Comparison of ENCODE assay signal across 16 cellular contexts in genomic region chr19:3669134-3669436, GRCh38. TPM values are rescaled to one million over a fixed set of nuclear protein-coding genes. Genes with fewer than 3 reads are reported as not detected.
DNase-seq lines count a peak whose midpoint lies in the region; ATAC-seq and TF ChIP-seq lines count a peak whose summit lies in the region.
"Had no signal": no experiment of that assay in that cellular context is flagged by ENCODE, and none has a peak within 500 bp of the region (broad histone marks: within the 10 kb centered on the region; RNA-seq: fewer than 3 reads in every experiment).

No MANE protein-coding gene starts in this region.

- H3K27me3 ChIP-seq in IMR-90 (ENCODE audit: control insufficient read depth, insufficient read depth, low read length) (no peaks in the 10 kb centered on the region), muscle layer of duodenum (ENCODE audit: low read depth, low read length) (no peaks in the 10 kb centered on the region), testis (no peaks in the 10 kb centered on the region), MM.1S (replicated peaks; ENCODE audit: insufficient read depth, low read length) (no peaks in the 10 kb centered on the region)

- peaks cover 4% of the 10 kb centered on the region; the same call in 1 of the 2 replicates for H3K9me1 ChIP-seq in IMR-90 (ENCODE audit: insufficient read depth, low read length)

- no peak overlapping the region for H4K8ac ChIP-seq in IMR-90 (ENCODE audit: low read depth in 2 of 2, low read length in 2 of 2)

- no peak for ATAC-seq in IMR-90 (ENCODE audit: low read depth)
- ATAC-seq: activated CD4-positive, CD25-positive, alpha-beta regulatory T cell treated with anti-CD3 and anti-CD28 coated beads, Interleukin-2, amount 50 U/mL, for 24 hours; activated T-cell treated with anti-CD3 and anti-CD28 coated beads, Interleukin-2, amount 50 U/mL, for 4 hours; PC-3 had no signal

- TF ChIP-seq POLR2A in IMR-90 (IDR thresholded peaks at IDR 0.05; ENCODE audit: low read depth, low read length) = no peak
- TF ChIP-seq POLR2A in testis (IDR thresholded peaks at IDR 0.05) = no peak

- CTCF ChIA-PET in IMR-90 (lab: Yijun Ruan, JAX) = no interaction called here

- no peak overlapping the region for H2BK120ac ChIP-seq in IMR-90 (ENCODE audit: low read depth, low read length)

- no peak overlapping the region for H2BK5ac ChIP-seq in IMR-90 (ENCODE audit: low read depth, low read length, poor library complexity, severe bottlenecking)

- no peak overlapping the region for H3K18ac ChIP-seq in IMR-90 (ENCODE audit: low read depth, low read length)

- H3K23ac ChIP-seq in IMR-90 (ENCODE audit: low read depth, low read length) = no peak overlapping the region

- TF ChIP-seq RAD21 in IMR-90 (IDR thresholded peaks at IDR 0.05; ENCODE audit: low read length) = no peak

- peaks cover 15 to 66% of the 10 kb centered on the region in 2 experiments for H3K79me1 ChIP-seq in IMR-90 (ENCODE audit: low read depth in 1 of 2, low read length in 2 of 2)

- H3K14ac ChIP-seq in IMR-90 (replicated peaks; ENCODE audit: low read depth, low read length) = no peak overlapping the region

- no TSS peak for BruUV-seq in IMR-90 (replicated peaks; lab: Mats Ljungman, UMichigan)

- no peak overlapping the region for H3K56ac ChIP-seq in IMR-90 (ENCODE audit: extremely low read depth, insufficient read depth, low read length)

- peak overlapping the region; percentile 24; the same call in 1 of the 2 replicates for H2AK5ac ChIP-seq in IMR-90 (ENCODE audit: low read depth, low read length)

- POLR2A ChIA-PET in IMR-90 (lab: Charles Lee; ENCODE audit: unreplicated experiment) = no interaction called here

- TF ChIP-seq CTCF in IMR-90 (conservative IDR thresholded peaks at IDR 0.05; ENCODE audit: low read depth, low read length) = no peak
- no peak for TF ChIP-seq CTCF in coronary artery (IDR thresholded peaks at IDR 0.05)
- TF ChIP-seq CTCF in testis (IDR thresholded peaks at IDR 0.05) = no peak
- no peak for TF ChIP-seq CTCF in MM.1S (IDR thresholded peaks at IDR 0.05; ENCODE audit: low read length)

- H3K4me3 ChIP-seq in IMR-90 (ENCODE audit: insufficient read depth, low read depth, low read length) (no peak overlapping the region), coronary artery (peak overlapping the region; percentile 64), muscle layer of duodenum (ENCODE audit: low read depth in 1 of 2, low read length in 2 of 2) (peak overlapping the region in 1 of 2 donors; percentile 51), testis (no peak overlapping the region), MM.1S (ENCODE audit: low read length) (no peak overlapping the region)

- dilution Hi-C loops in IMR-90 (cut with HindIII; ENCODE audit: low sequenced_read_pairs, unreplicated experiment) = no loop called here

- no peak overlapping the region for H3K27ac ChIP-seq in IMR-90 (ENCODE audit: insufficient read depth, low read length)
- peak overlapping the region; percentile 95 to 99 for H3K27ac ChIP-seq in coronary artery
- H3K27ac ChIP-seq in muscle layer of duodenum (ENCODE audit: low read length) = peak overlapping the region; percentile 79
- peak overlapping the region; percentile 90 to 97 for H3K27ac ChIP-seq in testis
- H3K27ac ChIP-seq in MM.1S (ENCODE audit: low read length) = no peak overlapping the region
- H3K27ac ChIP-seq: C4-2B, neutrophil had no signal

- intact Hi-C loops in IMR-90 (cut with micrococcal nuclease) = loop anchor here (5.0 to 10.0 kb wide), 3 partner anchors 153 to 536 kb away; no protein-coding TSS in a partner anchor
- intact Hi-C loops in testis (cut with DNase I; ENCODE audit: low total_unique reads) = no loop called here

- no peak overlapping the region for H2AK9ac ChIP-seq in IMR-90 (replicated peaks; ENCODE audit: low read depth, low read length, poor library complexity)

- H3K4ac ChIP-seq in IMR-90 (ENCODE audit: low read depth, low read length) = no peak overlapping the region

- H3K36me3 ChIP-seq in IMR-90 (ENCODE audit: control insufficient read depth, insufficient read depth, low read length) (peaks cover 9% of the 10 kb centered on the region; the same call in 1 of the 2 replicates), muscle layer of duodenum (ENCODE audit: control insufficient read depth in 1 of 2, insufficient read depth in 2 of 2, low read length in 2 of 2) (peaks cover 6 to 25% of the 10 kb centered on the region in 2 donors), testis (ENCODE audit: low read depth, missing control alignments) (no peaks in the 10 kb centered on the region), MM.1S (replicated peaks; ENCODE audit: insufficient read depth, low read length) (no peaks in the 10 kb centered on the region)

- DNase-seq in IMR-90 (no peak), coronary artery (ENCODE audit: low spot score) (no peak), testis (no peak), MM.1S (no peak), activated T-cell treated with anti-CD3 and anti-CD28 coated beads for 4 hours (no peak), NCI-H1048 (lab: John Stamatoyannopoulos, UW) (no peak)
- DNase-seq: activated T-cell treated with anti-CD3 and anti-CD28 coated beads, Interleukin-2, amount 50 U/mL, for 4 hours; H7; NCI-H2171 treated with DMSO at 0.1 percent for 48 hours; PC-3; SW 1271 had no signal

- no peaks in the 10 kb centered on the region for H3K9me2 ChIP-seq in MM.1S (replicated peaks; ENCODE audit: insufficient read depth, low read length)

- H2BK15ac ChIP-seq in IMR-90 (ENCODE audit: low read depth, low read length) = no peak overlapping the region

- no peak overlapping the region for H4K91ac ChIP-seq in IMR-90 (ENCODE audit: insufficient read depth, low read depth, low read length)

- in situ Hi-C loops in IMR-90 (cut with MboI; ENCODE audit: low sequenced_read_pairs) = loop anchor here (5.0 kb wide), 1 partner anchor 33 kb away; the partner anchor contains the start of gene PIP5K1C

- 81% methylated on average over 3 of the region's 10 CpGs; no CpG with 5 or more reads in 1 of the 2 experiments for WGBS in IMR-90 (ENCODE audit: extremely low coverage in 2 of 2, insufficient read length in 1 of 2), 2 experiments
- 58 to 63% methylated on average over 8 to 10 of the region's 10 CpGs for WGBS in testis, 2 donors

- peaks cover 14% of the 10 kb centered on the region for H3K79me2 ChIP-seq in MM.1S (ENCODE audit: low read length)

- H3F3A ChIP-seq in MM.1S (ENCODE audit: insufficient read depth, low read length) = no peaks in the 10 kb centered on the region

- H4K20me1 ChIP-seq in IMR-90 (ENCODE audit: insufficient read depth, low read length) = peaks cover 32% of the 10 kb centered on the region
- H4K20me1 ChIP-seq in MM.1S (ENCODE audit: insufficient read depth, low read length) = no peaks in the 10 kb centered on the region; the same call in 1 of the 2 replicates

- H2AFZ ChIP-seq in IMR-90 (replicated peaks; ENCODE audit: low read length, poor library complexity) (no peak overlapping the region), MM.1S (ENCODE audit: low read length) (no peak overlapping the region)

- H3K9ac ChIP-seq in IMR-90 (ENCODE audit: low read depth, low read length) = no peak overlapping the region
- no peak overlapping the region for H3K9ac ChIP-seq in MM.1S (ENCODE audit: low read length)

- no peak overlapping the region for H3K4me2 ChIP-seq in IMR-90 (ENCODE audit: low read depth, low read length)
- no peak overlapping the region for H3K4me2 ChIP-seq in MM.1S (ENCODE audit: low read depth, low read length)

- peaks cover 22% of the 10 kb centered on the region for H3K4me1 ChIP-seq in IMR-90 (ENCODE audit: control insufficient read depth, insufficient read depth, low read length)
- peaks cover 0 to 58% of the 10 kb centered on the region in 2 donors for H3K4me1 ChIP-seq in muscle layer of duodenum (ENCODE audit: control insufficient read depth in 1 of 2, insufficient read depth in 2 of 2, low read length in 2 of 2)
- peaks cover 39% of the 10 kb centered on the region for H3K4me1 ChIP-seq in testis
- H3K4me1 ChIP-seq in MM.1S (ENCODE audit: low read length) = no peaks in the 10 kb centered on the region

- H3K9me3 ChIP-seq in IMR-90 (ENCODE audit: control insufficient read depth, insufficient read depth, low read length) (no peaks in the 10 kb centered on the region), muscle layer of duodenum (ENCODE audit: control insufficient read depth in 1 of 2, low read length in 2 of 2) (no peaks in the 10 kb centered on the region), testis (no peaks in the 10 kb centered on the region), MM.1S (replicated peaks; ENCODE audit: insufficient read depth, low read length) (no peaks in the 10 kb centered on the region)
- H3K9me3 ChIP-seq: neutrophil had no signal

- H2BK20ac ChIP-seq in IMR-90 (ENCODE audit: low read depth, low read length) = no peak overlapping the region

- H4K5ac ChIP-seq in IMR-90 (ENCODE audit: low read depth, low read length) = no peak overlapping the region

TF ChIP-seq in IMR-90, 13 proteins besides CTCF, POLR2A, EP300 and RAD21 (continues in another document):
- TF ChIP-seq USF2 (IDR thresholded peaks at IDR 0.05; ENCODE audit: low read depth, low read length) (no peak), RFX5 (IDR thresholded peaks at IDR 0.05; ENCODE audit: low read depth, low read length) (no peak), FOS (IDR thresholded peaks at IDR 0.05; ENCODE audit: low read depth, low read length) (no peak)

RNA-seq across cellular contexts. Expression of gene PIP5K1C, which starts 31.2 kb away (rescaled TPM):
- 10.8 and 13.6 TPM in 2 replicates for total RNA-seq in IMR-90 (2012; rRNA removed)
- polyA plus RNA-seq in IMR-90 (2012; rRNA removed) = 23.3 and 28.0 TPM in 2 replicates
- polyA plus RNA-seq in IMR-90 (2012; cell fraction: cytosol; rRNA removed) = 14.8 and 28.7 TPM in 2 replicates
- polyA plus RNA-seq in IMR-90 (2012; cell fraction: nucleus; rRNA removed; ENCODE audit: low replicate concordance) = 21.1 and 41.9 TPM in 2 replicates
- total RNA-seq in testis = 10 to 100 TPM; 80.2 to 87.0 TPM
- 99.1 TPM for polyA plus RNA-seq in testis (ENCODE audit: insufficient read depth, low read depth, low replicate concordance)

RNA-seq across cellular contexts. Expression of gene TJP3, which starts 39.1 kb away (rescaled TPM):
- not detected in 2 replicates for total RNA-seq in IMR-90 (2012; rRNA removed)
- not detected in 2 replicates for polyA plus RNA-seq in IMR-90 (2012; rRNA removed)
- polyA plus RNA-seq in IMR-90 (2012; cell fraction: cytosol; rRNA removed) = 0.03 TPM in 1 of 2 replicates, not detected in the other
- not detected in 2 replicates for polyA plus RNA-seq in IMR-90 (2012; cell fraction: nucleus; rRNA removed; ENCODE audit: low replicate concordance)
- 10 to 100 TPM; 37.2 to 81.1 TPM for total RNA-seq in testis
- polyA plus RNA-seq in testis (ENCODE audit: insufficient read depth, low read depth, low replicate concordance) = 125 TPM
- total RNA-seq: fibroblast of villous mesenchyme had no signal

RNA-seq across cellular contexts. Expression of gene CACTIN, which starts 42.5 kb away (rescaled TPM):
- total RNA-seq in IMR-90 (2012; rRNA removed) = 10.8 and 12.8 TPM in 2 replicates
- polyA plus RNA-seq in IMR-90 (2012; rRNA removed) = 19.5 and 25.1 TPM in 2 replicates
- 16.4 and 29.5 TPM in 2 replicates for polyA plus RNA-seq in IMR-90 (2012; cell fraction: cytosol; rRNA removed)
- 48.6 and 103 TPM in 2 replicates for polyA plus RNA-seq in IMR-90 (2012; cell fraction: nucleus; rRNA removed; ENCODE audit: low replicate concordance)
- 10 to 100 TPM; 52.8 to 57.5 TPM for total RNA-seq in testis
- 26.9 TPM for polyA plus RNA-seq in testis (ENCODE audit: insufficient read depth, low read depth, low replicate concordance)

Comparison
In these comparisons a context has a peak if more than half of its experiments do, and no peak if none do; other contexts are left out.
1. H3K27ac ChIP-seq: peak in coronary artery (2 of 2), muscle layer of duodenum (single experiment) and testis (2 of 2); none in IMR-90 (single experiment) and MM.1S (single experiment).
2. RNA of gene TJP3, which starts 39.1 kb away (total RNA-seq): 37.2 to 81.1 TPM in testis; not detected in IMR-90; every median in the first group is over 10 times any median in the second.